20 cellular contexts compared by ENCODE assay signal in genomic region chr5:50300878-50301277, GRCh38.
"Had no signal": no experiment of that assay in that cellular context is flagged by ENCODE, and none has a peak within 500 bp of the region (broad histone marks: within the 10 kb centered on the region; RNA-seq: fewer than 3 reads in every experiment).

No MANE protein-coding gene starts in this region.

- H3K27ac ChIP-seq: colonic mucosa, esophagus muscularis mucosa, parathyroid adenoma, testis had no signal

- H3K4me1 Mint-ChIP-seq: activated CD4-positive, alpha-beta T cell treated with anti-CD3 and anti-CD28 coated beads, Interleukin-2, amount 10 ng/mL, durations not matched to agents 24 days and 14 days; activated naive CD8-positive, alpha-beta T cell treated with anti-CD3 and anti-CD28 coated beads, Interleukin-2, amount 10 ng/mL, durations not matched to agents 7 days and 5 days; mesothelial cell of epicardium; nephron had no signal

- H3K9me3 ChIP-seq: colonic mucosa, esophagus muscularis mucosa, testis had no signal

- H3K4me3 Mint-ChIP-seq: activated CD4-positive, alpha-beta T cell treated with anti-CD3 and anti-CD28 coated beads, Interleukin-2, amount 10 ng/mL, durations not matched to agents 24 days and 14 days; activated CD8-positive, alpha-beta T cell treated with anti-CD3 and anti-CD28 coated beads for 36 hours; activated naive CD8-positive, alpha-beta T cell treated with anti-CD3 and anti-CD28 coated beads, Interleukin-2, amount 10 ng/mL, durations not matched to agents 7 days and 5 days; activated T-cell treated with anti-CD3 and anti-CD28 coated beads, Interleukin-2, amount 50 U/mL, for 24 hours; mesothelial cell of epicardium; nephron; stimulated activated memory B cell treated with anti-CD40 and anti-IgM and Interleukin-4, amounts not matched to agents 10 μg/mL and 1 μg/mL and 100 μg/mL, for 72 hours; T-helper 1 cell treated with Interleukin-12 subunit alpha and Interleukin-12 subunit beta and Interleukin-4 antibody, amounts not matched to agents 30 μg/mL and 1 μg/mL, for 36 hours; type B pancreatic cell had no signal

- H3K27ac Mint-ChIP-seq: activated CD4-positive, alpha-beta T cell treated with anti-CD3 and anti-CD28 coated beads, Interleukin-2, amount 10 ng/mL, durations not matched to agents 24 days and 14 days; activated CD8-positive, alpha-beta T cell treated with anti-CD3 and anti-CD28 coated beads for 36 hours; activated naive CD8-positive, alpha-beta T cell treated with anti-CD3 and anti-CD28 coated beads, Interleukin-2, amount 10 ng/mL, durations not matched to agents 7 days and 5 days; activated T-cell treated with anti-CD3 and anti-CD28 coated beads, Interleukin-2, amount 50 U/mL, for 24 hours; activated T-helper 2 cell treated with anti-CD3 and anti-CD28 coated beads, Interferon-gamma antibody, Interleukin-2, Interleukin-4, amounts not matched to agents 10 μg/mL and 5 μg/mL and 100 μg/mL, durations not matched to agents 14 hours and 24 hours and 36 hours; mesothelial cell of epicardium; nephron; stimulated activated memory B cell treated with anti-CD40 and anti-IgM and Interleukin-4, amounts not matched to agents 10 μg/mL and 1 μg/mL and 100 μg/mL, for 72 hours; T-helper 1 cell treated with Interleukin-12 subunit alpha and Interleukin-12 subunit beta and Interleukin-4 antibody, amounts not matched to agents 30 μg/mL and 1 μg/mL, for 36 hours; type B pancreatic cell had no signal

- H3K36me3 ChIP-seq: colonic mucosa, esophagus muscularis mucosa had no signal

- H3K79me2 ChIP-seq: parathyroid adenoma had no signal

- H3K27me3 Mint-ChIP-seq: activated CD4-positive, alpha-beta T cell treated with anti-CD3 and anti-CD28 coated beads, Interleukin-2, amount 10 ng/mL, durations not matched to agents 24 days and 14 days; activated naive CD8-positive, alpha-beta T cell treated with anti-CD3 and anti-CD28 coated beads, Interleukin-2, amount 10 ng/mL, durations not matched to agents 7 days and 5 days; activated T-cell treated with anti-CD3 and anti-CD28 coated beads, Interleukin-2, amount 50 U/mL, for 24 hours; stimulated activated memory B cell treated with anti-CD40 and anti-IgM and Interleukin-4, amounts not matched to agents 10 μg/mL and 1 μg/mL and 100 μg/mL, for 72 hours; type B pancreatic cell had no signal

- H2AFZ ChIP-seq: parathyroid adenoma had no signal

- H3K36me3 Mint-ChIP-seq: activated naive CD8-positive, alpha-beta T cell treated with anti-CD3 and anti-CD28 coated beads, Interleukin-2, amount 10 ng/mL, durations not matched to agents 7 days and 5 days; mesothelial cell of epicardium; type B pancreatic cell had no signal

- H3K27me3 ChIP-seq: colonic mucosa, esophagus muscularis mucosa, testis had no signal

- DNase-seq: activated CD4-positive, alpha-beta T cell treated with anti-CD3 and anti-CD28 coated beads, Interleukin-2, amount 10 ng/mL, durations not matched to agents 24 days and 14 days; activated CD8-positive, alpha-beta T cell treated with anti-CD3 and anti-CD28 coated beads for 36 hours; activated naive CD4-positive, alpha-beta T cell treated with Interleukin-2 at 50 U/mL for 16 hours; activated naive CD8-positive, alpha-beta T cell treated with anti-CD3 and anti-CD28 coated beads, Interleukin-2, amount 10 ng/mL, durations not matched to agents 7 days and 5 days; activated T-cell treated with anti-CD3 and anti-CD28 coated beads, Interleukin-2, amount 50 U/mL, for 24 hours; amygdala; central memory CD4-positive, alpha-beta T cell; colonic mucosa; stimulated activated CD4-positive, alpha-beta T cell treated with anti-CD3 and anti-CD28 coated beads, Interleukin-4, amount 100 ng/mL, for 4 hours; testis had no signal

- H3K9ac ChIP-seq: parathyroid adenoma had no signal

- H3K4me1 ChIP-seq: colonic mucosa, esophagus muscularis mucosa, parathyroid adenoma, testis had no signal

- H3K4me3 ChIP-seq: colonic mucosa, esophagus muscularis mucosa, lung, testis had no signal

- ATAC-seq: activated CD8-positive, alpha-beta T cell treated with anti-CD3 and anti-CD28 coated beads for 36 hours; sciatic nerve; stimulated activated memory B cell treated with anti-CD40 and anti-IgM and Interleukin-4, amounts not matched to agents 10 μg/mL and 1 μg/mL and 100 μg/mL, for 72 hours had no signal
